In the genomic region with DNA sequence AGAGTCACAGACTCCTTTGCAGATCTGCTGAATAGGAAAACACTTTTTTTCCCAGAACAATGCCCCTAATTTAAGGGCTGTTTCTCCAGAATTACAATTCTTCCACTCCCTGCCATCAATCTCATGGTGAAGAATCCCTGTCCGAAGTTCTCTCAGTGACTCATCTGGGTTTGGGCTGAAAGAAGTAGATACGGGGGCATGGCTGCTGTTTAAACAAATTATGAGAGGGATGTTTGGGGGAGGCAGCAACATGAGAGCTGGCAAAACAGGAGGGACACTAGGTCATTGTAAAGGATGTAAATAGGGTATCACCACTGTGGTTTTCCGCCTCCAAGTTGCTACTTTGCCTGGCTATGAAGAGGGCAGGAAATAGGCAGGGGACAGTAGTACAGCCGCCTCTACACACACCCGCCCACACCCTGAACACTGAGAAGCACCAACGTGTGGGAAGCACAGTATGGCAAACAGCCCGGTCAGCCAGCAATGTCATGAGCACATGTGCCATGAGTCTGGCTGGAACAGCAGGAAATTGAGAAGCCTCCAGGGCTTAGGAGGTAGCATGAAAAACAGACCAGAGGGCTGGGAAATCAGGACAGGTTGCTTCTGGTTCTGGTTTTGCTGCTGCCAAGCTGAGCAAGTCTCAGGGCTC, we compare ENCODE assay signal across 9 cellular contexts. TPM values are rescaled to one million over a fixed set of nuclear protein-coding genes. Genes with fewer than 3 reads are reported as not detected.
DNase-seq lines count a peak whose midpoint lies in the region; ATAC-seq and TF ChIP-seq lines count a peak whose summit lies in the region.
"Had no signal": no experiment of that assay in that cellular context is flagged by ENCODE, and none has a peak within 500 bp of the region (broad histone marks: within the 10 kb centered on the region; RNA-seq: fewer than 3 reads in every experiment).

No MANE protein-coding gene starts in this region.

- H3K4me1 ChIP-seq in BE2C (peaks cover 4% of the 10 kb centered on the region), mucosa of descending colon (ENCODE audit: low read depth) (no peaks in the 10 kb centered on the region)

- DNase-seq in BE2C (peak; percentile 80), HPDE6-E6E7 (ENCODE audit: extremely low spot score) (peak; percentile 68), choroid plexus epithelial cell (ENCODE audit: low read depth) (peak; percentile 68), mucosa of descending colon (peak; percentile 19 to 57 (median 33)), NCI-H446 (lab: John Stamatoyannopoulos, UW) (no peak), mesothelial cell of epicardium (ENCODE audit: low spot score in 2 of 2, unreplicated experiment in 2 of 2) (no peak), NCI-H510A treated with DMSO at 0.1 percent for 48 hours (lab: John Stamatoyannopoulos, UW) (no peak)

- H3K4me3 ChIP-seq in BE2C (ENCODE audit: low read depth, low read length) = peak overlapping the region; percentile 17
- H3K4me3 ChIP-seq in choroid plexus epithelial cell (ENCODE audit: low read depth, low read length) = no peak overlapping the region
- no peak overlapping the region for H3K4me3 ChIP-seq in mucosa of descending colon

- H3K4me1 Mint-ChIP-seq in mesothelial cell of epicardium = no peaks in the 10 kb centered on the region

- peaks cover 6% of the 10 kb centered on the region for H3K36me3 Mint-ChIP-seq in mesothelial cell of epicardium

- ATAC-seq in mucosa of descending colon (peak; percentile 85), HG03097 (IDR thresholded peaks at IDR 0.05; ENCODE audit: low FRiP score, unreplicated experiment) (no peak)

- no peaks in the 10 kb centered on the region for H3K27me3 ChIP-seq in BE2C

- H3K9me3 Mint-ChIP-seq in mesothelial cell of epicardium = no peaks in the 10 kb centered on the region

- no peak overlapping the region for H3K27ac Mint-ChIP-seq in mesothelial cell of epicardium

- intact Hi-C loops in mucosa of descending colon (cut with DNase I, micrococcal nuclease) = no loop called here

- H3K36me3 ChIP-seq in BE2C (peaks cover 12% of the 10 kb centered on the region), mucosa of descending colon (ENCODE audit: low read depth) (no peaks in the 10 kb centered on the region)

- no peak overlapping the region for H3K4me3 Mint-ChIP-seq in mesothelial cell of epicardium

- no peak for TF ChIP-seq CTCF in BE2C (IDR thresholded peaks at IDR 0.05; ENCODE audit: low read depth, low read length)
- TF ChIP-seq CTCF in choroid plexus epithelial cell (conservative IDR thresholded peaks at IDR 0.05; ENCODE audit: low read depth, low read length) = no peak
- no peak for TF ChIP-seq CTCF in mucosa of descending colon (IDR thresholded peaks at IDR 0.05)
- TF ChIP-seq CTCF in mesothelial cell of epicardium (IDR thresholded peaks at IDR 0.05; ENCODE audit: unreplicated experiment) = no peak

- no peaks in the 10 kb centered on the region for H3K27me3 Mint-ChIP-seq in mesothelial cell of epicardium (ENCODE audit: low read depth)

- H3K9me3 ChIP-seq in BE2C = no peaks in the 10 kb centered on the region
- no peaks in the 10 kb centered on the region for H3K9me3 ChIP-seq in mucosa of descending colon

RNA-seq across cellular contexts. Expression of a gene that starts 17.2 kb away (rescaled TPM):
- polyA plus RNA-seq in BE2C (2012; ENCODE audit: insufficient read depth, insufficient read length, low read depth) = 33.5 TPM
- total RNA-seq in mucosa of descending colon (100 to 1,000 TPM in 1 of 3 donors, 10 to 100 TPM in 2; 81.0 to 105 (median 96.5) TPM), mesothelial cell of epicardium (91.5 to 98.6 TPM (median 98.4 TPM) in 3 replicates)

RNA-seq across cellular contexts. Expression of a gene that starts 38.7 kb away (rescaled TPM):
- polyA plus RNA-seq in BE2C (2012; ENCODE audit: insufficient read depth, insufficient read length, low read depth) = 3.2 TPM
- 1 to 10 TPM in 2 of 3 donors, under 1 TPM in 1; 0.67 to 3.8 (median 3.0) TPM for total RNA-seq in mucosa of descending colon
- total RNA-seq in mesothelial cell of epicardium = 1.2 to 1.9 TPM (median 1.3 TPM) in 3 replicates

RNA-seq across cellular contexts. Expression of a gene that starts 39.4 kb away (rescaled TPM):
- not detected for polyA plus RNA-seq in BE2C (2012; ENCODE audit: insufficient read depth, insufficient read length, low read depth)
- total RNA-seq in mucosa of descending colon (not detected), mesothelial cell of epicardium (not detected in 3 replicates)
- total RNA-seq: T-helper 2 cell treated with Interferon-gamma antibody and Interleukin-4, amounts not matched to agents 100 ng/mL and 5 ng/mL, for 36 hours had no signal

Comparison
In these comparisons a context has a peak if more than half of its experiments do, and no peak if none do; other contexts are left out.
1. DNase-seq: peak in BE2C (single experiment), HPDE6-E6E7 (single experiment), choroid plexus epithelial cell (single experiment) and mucosa of descending colon (3 of 3); none in NCI-H446 (0 of 2), mesothelial cell of epicardium (0 of 2) and NCI-H510A treated with DMSO at 0.1 percent for 48 hours (single experiment).